11 cellular contexts compared by ENCODE assay signal in genomic region chr21:34362136-34362444, GRCh38. TPM values are rescaled to one million over a fixed set of nuclear protein-coding genes. Genes with fewer than 3 reads are reported as not detected.
A peak's percentile ranks its signal among the peaks of the same experiment; 100 is the strongest.
DNase-seq lines count a peak whose midpoint lies in the region; ATAC-seq, FAIRE-seq and TF ChIP-seq lines count a peak whose summit lies in the region.
"Had no signal": no experiment of that assay in that cellular context is flagged by ENCODE, and none has a peak within 500 bp of the region (broad histone marks: within the 10 kb centered on the region; RNA-seq: fewer than 3 reads in every experiment).

No MANE protein-coding gene starts in this region.

- no peaks in the 10 kb centered on the region for H3K9me3 Mint-ChIP-seq in natural killer cell
- H3K9me3 Mint-ChIP-seq in natural killer cell treated with Interleukin-12 subunit alpha and Interleukin-12 subunit beta and Interleukin-15 and Interleukin-18, amount 100 ng/mL, for 72 hours = no peaks in the 10 kb centered on the region

- no peaks in the 10 kb centered on the region for H3K9me1 ChIP-seq in keratinocyte (ENCODE audit: control insufficient read depth, extremely low read depth, insufficient read depth, low read length)

- H3K27me3 ChIP-seq in SK-N-SH (ENCODE audit: insufficient read depth) = peaks cover 5% of the 10 kb centered on the region; the same call in 1 of the 2 replicates
- H3K27me3 ChIP-seq in keratinocyte (ENCODE audit: control insufficient read depth, extremely low read depth, insufficient read depth, low read length) = peaks cover 9% of the 10 kb centered on the region
- H3K27me3 ChIP-seq: neural progenitor cell had no signal

- no peak for TF ChIP-seq RAD21 in SK-N-SH (IDR thresholded peaks at IDR 0.05; ENCODE audit: low read length)

- no peaks in the 10 kb centered on the region for H3K79me2 ChIP-seq in SK-N-SH (ENCODE audit: insufficient read depth)
- no peaks in the 10 kb centered on the region for H3K79me2 ChIP-seq in keratinocyte (ENCODE audit: control insufficient read depth, insufficient read depth, low read length)

- no peak overlapping the region for H3K4me3 Mint-ChIP-seq in natural killer cell
- no peak overlapping the region for H3K4me3 Mint-ChIP-seq in natural killer cell treated with Interleukin-12 subunit alpha and Interleukin-12 subunit beta and Interleukin-15 and Interleukin-18, amount 100 ng/mL, for 72 hours
- H3K4me3 Mint-ChIP-seq: neural progenitor cell had no signal

- ATAC-seq in natural killer cell (peak in 1 of 3 donors; percentile 7), GM19328 (IDR thresholded peaks at IDR 0.05; ENCODE audit: unreplicated experiment) (no peak)
- ATAC-seq in natural killer cell treated with Interleukin-12 subunit alpha and Interleukin-12 subunit beta and Interleukin-15 and Interleukin-18, amount 100 ng/mL, for 72 hours = no peak

- peak overlapping the region in 1 of 2 experiments; percentile 39; a peak in 1 of 4 replicates for H3K4me3 ChIP-seq in SK-N-SH (ENCODE audit: low read depth in 2 of 2, low read length in 1 of 2)
- H3K4me3 ChIP-seq in keratinocyte (ENCODE audit: control insufficient read depth in 2 of 3, extremely low read depth in 1 of 3, insufficient read depth in 2 of 3, low read depth in 1 of 3, low read length in 3 of 3) = no peak overlapping the region
- H3K4me3 ChIP-seq: neural progenitor cell had no signal

- peaks cover 7 to 15% of the 10 kb centered on the region in 2 donors for H3K27me3 Mint-ChIP-seq in natural killer cell (ENCODE audit: low read depth in 2 of 2)
- peaks cover 16 to 23% of the 10 kb centered on the region in 2 donors for H3K27me3 Mint-ChIP-seq in natural killer cell treated with Interleukin-12 subunit alpha and Interleukin-12 subunit beta and Interleukin-15 and Interleukin-18, amount 100 ng/mL, for 72 hours

- no peaks in the 10 kb centered on the region for H3K36me3 ChIP-seq in SK-N-SH (replicated peaks in 1 of 2; ENCODE audit: control insufficient read depth in 1 of 2, insufficient read depth in 2 of 2, low read length in 1 of 2)
- no peaks in the 10 kb centered on the region for H3K36me3 ChIP-seq in keratinocyte (ENCODE audit: control insufficient read depth in 2 of 2, extremely low read depth in 1 of 2, insufficient read depth in 2 of 2, low read length in 2 of 2)
- H3K36me3 ChIP-seq: neural progenitor cell had no signal

- CTCF ChIA-PET in SK-N-SH (lab: Yijun Ruan, JAX) = interaction anchor here (0.6 to 22.3 kb wide), 30 partner anchors 9 to 460 kb away, joined by 3 to 407 read pairs (median 4); no protein-coding TSS in a partner anchor

- H3F3A ChIP-seq in SK-N-SH (replicated peaks; ENCODE audit: insufficient read depth) = no peaks in the 10 kb centered on the region

- no peak for DNase-seq in natural killer cell
- DNase-seq in natural killer cell treated with Interleukin-12 subunit alpha and Interleukin-12 subunit beta and Interleukin-15 and Interleukin-18, amount 100 ng/mL, for 72 hours (ENCODE audit: low spot score) = no peak
- DNase-seq in SK-N-SH = no peak
- DNase-seq in keratinocyte (ENCODE audit: low read depth, low spot score) = no peak
- DNase-seq in NCI-H1417 (lab: John Stamatoyannopoulos, UW) = no peak
- DNase-seq in NCI-H2029 (lab: John Stamatoyannopoulos, UW) = no peak
- DNase-seq in SK-N-DZ (ENCODE audit: low spot score) = no peak

- intact Hi-C loops in natural killer cell (cut with micrococcal nuclease) = loop anchor here (1.0 kb wide), 1 partner anchor 268 kb away; no protein-coding TSS in a partner anchor

- no peak overlapping the region for H3K9ac ChIP-seq in SK-N-SH
- H3K9ac ChIP-seq in keratinocyte (ENCODE audit: control insufficient read depth, extremely low read depth, insufficient read depth, low read length) = no peak overlapping the region
- H3K9ac ChIP-seq: neural progenitor cell had no signal

- no peak for FAIRE-seq in keratinocyte (lab: Jason Lieb, UNC)

- H2AFZ ChIP-seq in SK-N-SH (ENCODE audit: low read depth) = peak overlapping the region; percentile 78
- H2AFZ ChIP-seq in keratinocyte (ENCODE audit: control insufficient read depth, low read length) = peak overlapping the region; percentile 62
- H2AFZ ChIP-seq: neural progenitor cell had no signal

- peak; percentile 71 for TF ChIP-seq CTCF in natural killer cell (IDR thresholded peaks at IDR 0.05)
- no peak for TF ChIP-seq CTCF in SK-N-SH (IDR thresholded peaks at IDR 0.05)
- no peak for TF ChIP-seq CTCF in keratinocyte (optimal IDR thresholded peaks at IDR 0.05 in 1 of 3, IDR thresholded peaks at IDR 0.05 in 1 of 3, conservative IDR thresholded peaks at IDR 0.05 in 1 of 3; ENCODE audit: extremely low read depth in 1 of 3, insufficient read depth in 2 of 3, low read length in 3 of 3)

- H4K20me1 ChIP-seq in SK-N-SH (ENCODE audit: insufficient read depth) = no peaks in the 10 kb centered on the region
- no peaks in the 10 kb centered on the region for H4K20me1 ChIP-seq in keratinocyte (ENCODE audit: control insufficient read depth, extremely low read depth, insufficient read depth, low read length)

- H3K9me3 ChIP-seq in SK-N-SH = peaks cover 3% of the 10 kb centered on the region; the same call in 1 of the 2 replicates
- H3K9me3 ChIP-seq in keratinocyte (ENCODE audit: control insufficient read depth, low read depth, low read length) = no peaks in the 10 kb centered on the region

- H3K4me1 Mint-ChIP-seq in natural killer cell = peaks cover 6 to 7% of the 10 kb centered on the region in 2 donors
- peaks cover 7 to 8% of the 10 kb centered on the region in 2 donors for H3K4me1 Mint-ChIP-seq in natural killer cell treated with Interleukin-12 subunit alpha and Interleukin-12 subunit beta and Interleukin-15 and Interleukin-18, amount 100 ng/mL, for 72 hours (ENCODE audit: low read depth in 2 of 2)

- WGBS in SK-N-SH (ENCODE audit: low lambda C conversion rate) = 0% methylated on average over 3 of the region's 3 CpGs

- no peaks in the 10 kb centered on the region for H3K36me3 Mint-ChIP-seq in natural killer cell
- H3K36me3 Mint-ChIP-seq in natural killer cell treated with Interleukin-12 subunit alpha and Interleukin-12 subunit beta and Interleukin-15 and Interleukin-18, amount 100 ng/mL, for 72 hours = no peaks in the 10 kb centered on the region
- H3K36me3 Mint-ChIP-seq: neural progenitor cell had no signal

- dilution Hi-C loops in keratinocyte (cut with MboI; ENCODE audit: extremely low pct_ligation_motif_present, low sequenced_read_pairs) = no loop called here

- H3K27ac ChIP-seq in SK-N-SH (ENCODE audit: low read depth in 2 of 2, low read length in 1 of 2) (no peak overlapping the region), keratinocyte (ENCODE audit: control insufficient read depth, insufficient read depth, low read length) (no peak overlapping the region)
- H3K27ac ChIP-seq: neural progenitor cell had no signal

- POLR2A ChIA-PET in SK-N-SH (lab: Yijun Ruan, JAX) = no interaction called here

- no peaks in the 10 kb centered on the region for H3K9me2 ChIP-seq in SK-N-SH

- H3K4me2 ChIP-seq in SK-N-SH (peak overlapping the region; percentile 72), keratinocyte (ENCODE audit: control insufficient read depth, extremely low read depth, insufficient read depth, low read depth, low read length) (peak overlapping the region; percentile 74)
- H3K4me2 ChIP-seq: neural progenitor cell had no signal

- H3K4me1 ChIP-seq in SK-N-SH (ENCODE audit: control insufficient read depth in 1 of 2, insufficient read depth in 2 of 2, low read depth in 1 of 2, low read length in 1 of 2) (no peaks in the 10 kb centered on the region; a peak in 1 of 4 replicates), keratinocyte (ENCODE audit: control insufficient read depth, extremely low read depth, insufficient read depth, low read length) (peaks cover 8% of the 10 kb centered on the region)

- TF ChIP-seq EP300 in SK-N-SH (IDR thresholded peaks at IDR 0.05; ENCODE audit: borderline replicate concordance in 1 of 2, low read depth in 1 of 2, low read length in 1 of 2) = no peak

- no peak overlapping the region for H3K27ac Mint-ChIP-seq in natural killer cell
- H3K27ac Mint-ChIP-seq in natural killer cell treated with Interleukin-12 subunit alpha and Interleukin-12 subunit beta and Interleukin-15 and Interleukin-18, amount 100 ng/mL, for 72 hours = peak overlapping the region in 1 of 2 donors; percentile 77
- H3K27ac Mint-ChIP-seq: activated T-cell treated with anti-CD3 and anti-CD28 coated beads, Interleukin-2, amount 50 U/mL, for 24 hours; neural progenitor cell had no signal

RNA-seq across cellular contexts. Expression of gene KCNE2, which starts 1.7 kb away (rescaled TPM):
- total RNA-seq in natural killer cell = under 1 TPM in 1 of 3 donors, not detected in 2; 0.60 TPM
- total RNA-seq in natural killer cell treated with Interleukin-12 subunit alpha and Interleukin-12 subunit beta and Interleukin-15 and Interleukin-18, amount 100 ng/mL, for 72 hours = not detected
- polyA plus RNA-seq in SK-N-SH (2012; rRNA removed) = 0.05 TPM in 1 of 2 replicates, not detected in the other
- polyA plus RNA-seq in SK-N-SH (2012; cell fraction: cytosol; rRNA removed) = not detected in 2 replicates
- not detected in 2 replicates for polyA plus RNA-seq in SK-N-SH (2012; cell fraction: nucleus; rRNA removed)
- polyA plus RNA-seq in keratinocyte = not detected in 3 replicates
- polyA plus RNA-seq in keratinocyte (2011; ENCODE audit: low read depth) = not detected
- 0.07 TPM in 1 of 2 replicates, not detected in the other for polyA plus RNA-seq in keratinocyte (2011; cell fraction: cytosol; rRNA removed)
- polyA plus RNA-seq in keratinocyte (2011; cell fraction: nucleus; rRNA removed) = not detected in 2 replicates
- polyA plus RNA-seq in keratinocyte (2012; ENCODE audit: low replicate concordance) = 0.31 and 0.54 TPM in 2 replicates
- polyA minus RNA-seq in keratinocyte = not detected in 3 replicates
- polyA minus RNA-seq in keratinocyte (2011; cell fraction: cytosol; rRNA and poly(A)+ RNA removed) = not detected
- polyA minus RNA-seq in keratinocyte (2011; cell fraction: nucleus; rRNA and poly(A)+ RNA removed) = not detected in 2 replicates
- not detected in 2 replicates for polyA plus RNA-seq in SK-N-DZ (2014; cell fraction: cytosol; rRNA removed)
- polyA plus RNA-seq in SK-N-DZ (2014; cell fraction: nucleus; rRNA removed) = 0.30 TPM in 1 of 2 replicates, not detected in the other
- total RNA-seq: urinary bladder had no signal

RNA-seq across cellular contexts. Expression of gene SMIM11, which starts 13.2 kb away (rescaled TPM):
- total RNA-seq in natural killer cell = 10 to 100 TPM in 1 of 3 donors, 1 to 10 TPM in 2; 1.0 to 16.3 (median 1.5) TPM
- 10 to 100 TPM in 1 of 2 donors, 1 to 10 TPM in 1; 4.4 to 14.9 TPM for total RNA-seq in natural killer cell treated with Interleukin-12 subunit alpha and Interleukin-12 subunit beta and Interleukin-15 and Interleukin-18, amount 100 ng/mL, for 72 hours
- polyA plus RNA-seq in SK-N-SH (2012; rRNA removed) (15.0 and 21.6 TPM in 2 replicates), keratinocyte (2.7 to 13.1 TPM (median 7.0 TPM) in 3 replicates)
- polyA plus RNA-seq in SK-N-SH (2012; cell fraction: cytosol; rRNA removed) = 28.7 and 39.7 TPM in 2 replicates
- polyA plus RNA-seq in SK-N-SH (2012; cell fraction: nucleus; rRNA removed) = 10.0 and 10.7 TPM in 2 replicates
- 0.64 TPM for polyA plus RNA-seq in keratinocyte (2011; ENCODE audit: low read depth)
- polyA plus RNA-seq in keratinocyte (2011; cell fraction: cytosol; rRNA removed) = 2.7 and 6.9 TPM in 2 replicates
- 5.4 and 9.1 TPM in 2 replicates for polyA plus RNA-seq in keratinocyte (2011; cell fraction: nucleus; rRNA removed)
- polyA plus RNA-seq in keratinocyte (2012; ENCODE audit: low replicate concordance) = 1.4 and 5.7 TPM in 2 replicates
- polyA minus RNA-seq in keratinocyte = 0.66 to 4.8 TPM (median 3.0 TPM) in 3 replicates
- 3.3 TPM for polyA minus RNA-seq in keratinocyte (2011; cell fraction: cytosol; rRNA and poly(A)+ RNA removed)
- polyA minus RNA-seq in keratinocyte (2011; cell fraction: nucleus; rRNA and poly(A)+ RNA removed) = 0.95 and 1.9 TPM in 2 replicates
- 6.6 and 28.3 TPM in 2 replicates for polyA plus RNA-seq in SK-N-DZ (2014; cell fraction: cytosol; rRNA removed)
- polyA plus RNA-seq in SK-N-DZ (2014; cell fraction: nucleus; rRNA removed) = 3.4 and 12.5 TPM in 2 replicates
